ENCODE assay signal across 33 cellular contexts in the genomic region with DNA sequence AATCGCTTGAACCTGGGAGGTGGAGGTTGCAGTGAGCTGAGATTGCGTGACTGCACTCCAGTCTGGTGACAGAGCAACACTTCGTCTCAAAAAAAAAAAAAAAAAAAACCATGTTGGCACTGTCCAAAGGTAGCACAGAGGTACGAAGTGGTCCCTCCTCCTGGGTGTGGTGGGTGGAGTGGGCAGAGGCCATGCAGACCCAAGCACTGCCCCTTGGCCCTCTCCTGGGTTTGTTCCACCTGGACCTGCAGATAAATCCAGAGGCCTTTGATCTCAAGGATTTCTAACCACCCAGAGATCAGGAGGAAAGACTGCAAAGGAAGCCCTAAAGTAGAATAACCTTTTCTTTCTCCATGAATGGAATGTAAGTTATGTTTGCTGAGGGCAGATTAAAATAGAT. TPM values are rescaled to one million over a fixed set of nuclear protein-coding genes. Genes with fewer than 3 reads are reported as not detected.
"Had no signal": no experiment of that assay in that cellular context is flagged by ENCODE, and none has a peak within 500 bp of the region (broad histone marks: within the 10 kb centered on the region; RNA-seq: fewer than 3 reads in every experiment).

No MANE protein-coding gene starts in this region.

- H3K27me3 ChIP-seq: breast epithelium, ovary, thyroid gland had no signal

- H3K9me3 ChIP-seq: breast epithelium, esophagus squamous epithelium, heart right ventricle, neutrophil, ovary, sigmoid colon, stomach, thyroid gland had no signal

- H3K4me1 ChIP-seq: breast epithelium, esophagus squamous epithelium, sigmoid colon, thyroid gland had no signal

- DNase-seq: activated CD4-positive, alpha-beta T cell treated with anti-CD3 and anti-CD28 coated beads for 1 hour; activated CD4-positive, alpha-beta T cell treated with anti-CD3 and anti-CD28 coated beads, Interleukin-2, amount 50 U/mL, for 1 hour; activated CD8-positive, alpha-beta memory T cell treated with anti-CD3 and anti-CD28 coated beads, Interleukin-2, amount 10 ng/mL, durations not matched to agents 7 days and 5 days; activated CD8-positive, alpha-beta T cell treated with anti-CD3 and anti-CD28 coated beads, Interleukin-2, amount 10 ng/mL, durations not matched to agents 7 days and 5 days; activated naive CD4-positive, alpha-beta T cell; activated T-cell treated with anti-CD3 and anti-CD28 coated beads, Interleukin-2, amount 50 U/mL, for 48 hours; central memory CD4-positive, alpha-beta T cell; esophagus squamous epithelium; foreskin melanocyte; heart right ventricle; left ventricle myocardium superior; naive B cell; nephron progenitor cell; ovary; sigmoid colon; stimulated activated CD4-positive, alpha-beta T cell treated with anti-CD3 and anti-CD28 coated beads, Interleukin-1b, Interleukin-23, amount 100 ng/mL, for 48 hours; stimulated activated naive B cell treated with anti-CD40 and anti-IgM and Interleukin-4, amounts not matched to agents 10 μg/mL and 1 μg/mL and 100 μg/mL, for 72 hours; stomach; T-helper 2 cell; thyroid gland had no signal

- FAIRE-seq: islet of Langerhans had no signal

- H3K36me3 ChIP-seq: breast epithelium, esophagus squamous epithelium, heart right ventricle, neutrophil, ovary, sigmoid colon, stomach, thyroid gland had no signal

- H3K4me3 ChIP-seq: breast epithelium, esophagus squamous epithelium, heart right ventricle, ovary, sigmoid colon, smooth muscle cell, stomach, thyroid gland had no signal

- ATAC-seq: activated CD8-positive, alpha-beta memory T cell treated with anti-CD3 and anti-CD28 coated beads, Interleukin-2, amount 10 ng/mL, durations not matched to agents 7 days and 5 days; activated CD8-positive, alpha-beta T cell treated with anti-CD3 and anti-CD28 coated beads, Interleukin-2, amount 10 ng/mL, durations not matched to agents 7 days and 5 days; activated naive CD4-positive, alpha-beta T cell treated with anti-CD3 and anti-CD28 coated beads, Interleukin-2, amount 50 U/mL, for 72 hours; heart right ventricle; left ventricle myocardium superior; stimulated activated naive B cell treated with anti-CD40 and anti-IgM and Interleukin-4, amounts not matched to agents 10 μg/mL and 1 μg/mL and 100 μg/mL, for 72 hours had no signal

- H3K27ac ChIP-seq: breast epithelium, esophagus squamous epithelium, heart right ventricle, neutrophil, ovary, sigmoid colon, thyroid gland had no signal

RNA-seq across cellular contexts. Expression of gene CELA1, which starts 53.4 kb away (rescaled TPM):
- total RNA-seq: activated CD8-positive, alpha-beta memory T cell treated with anti-CD3 and anti-CD28 coated beads, Interleukin-2, amount 10 ng/mL, durations not matched to agents 7 days and 5 days; activated CD8-positive, alpha-beta T cell treated with anti-CD3 and anti-CD28 coated beads, Interleukin-2, amount 10 ng/mL, durations not matched to agents 7 days and 5 days; activated naive CD4-positive, alpha-beta T cell treated with anti-CD3 and anti-CD28 coated beads, Interleukin-2, amount 50 U/mL, for 72 hours; activated T-helper 2 cell treated with anti-CD3 and anti-CD28 coated beads, Interferon-gamma antibody, Interleukin-2, Interleukin-4, amounts not matched to agents 10 μg/mL and 5 μg/mL and 100 μg/mL, durations not matched to agents 14 hours and 24 hours and 36 hours; breast epithelium; esophagus squamous epithelium; glomerular endothelial cell; heart right ventricle; left ventricle myocardium superior; lung microvascular endothelial cell; mesenteric fat pad; mucosa of gallbladder; ovary; progenitor cell of endocrine pancreas; renal cortical epithelial cell; sigmoid colon; smooth muscle cell; stomach; thyroid gland; ureter had no signal
- polyA plus RNA-seq: heart right ventricle, ovary, sigmoid colon, smooth muscle cell, stomach had no signal
